Comparison of ENCODE assay signal across 10 cellular contexts in the genomic region with DNA sequence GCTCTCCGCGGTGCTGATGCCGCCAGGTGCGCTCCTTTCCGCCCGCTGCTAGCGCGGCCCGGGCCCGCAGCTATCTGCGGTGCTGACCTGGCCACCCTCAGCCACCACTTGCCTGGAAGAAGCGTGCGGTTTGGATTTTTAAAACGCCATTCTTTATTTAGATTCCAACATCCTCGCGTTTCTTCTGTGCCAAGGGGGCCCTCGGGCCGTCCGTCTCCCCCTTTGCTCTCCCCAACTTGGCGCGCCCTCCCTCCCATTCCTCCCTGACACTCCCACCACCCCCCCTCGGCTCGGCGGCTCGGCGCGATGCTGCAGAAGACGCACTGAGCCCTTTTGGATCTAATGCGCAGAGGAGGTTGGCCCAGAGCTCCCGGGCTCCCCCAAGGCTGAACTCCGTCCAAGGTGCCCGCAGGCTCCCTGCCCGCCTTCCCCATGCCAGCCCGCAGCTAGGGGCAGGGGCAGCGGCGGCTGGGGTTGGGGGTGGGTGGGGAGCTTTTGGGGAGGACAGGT. TPM values are rescaled to one million over a fixed set of nuclear protein-coding genes. Genes with fewer than 3 reads are reported as not detected.
DNase-seq lines count a peak whose midpoint lies in the region; ATAC-seq, FAIRE-seq and TF ChIP-seq lines count a peak whose summit lies in the region.
"Had no signal": no experiment of that assay in that cellular context is flagged by ENCODE, and none has a peak within 500 bp of the region (broad histone marks: within the 10 kb centered on the region; RNA-seq: fewer than 3 reads in every experiment).

A gene (plus strand): TSS at position 331 of the 510 bp plus-strand sequence. CDS start 192 bp downstream, outside the sequence.

- no peak for TF ChIP-seq CTCF in BE2C (IDR thresholded peaks at IDR 0.05; ENCODE audit: low read depth, low read length)
- no peak for TF ChIP-seq CTCF in chondrocyte (IDR thresholded peaks at IDR 0.05)
- no peak for TF ChIP-seq CTCF in natural killer cell (IDR thresholded peaks at IDR 0.05)
- TF ChIP-seq CTCF in kidney (IDR thresholded peaks at IDR 0.05; ENCODE audit: borderline replicate concordance, extremely low read depth, insufficient read depth), result no peak

- ATAC-seq in natural killer cell, result no peak
- no peak for ATAC-seq in GM21576 (IDR thresholded peaks at IDR 0.05; ENCODE audit: unreplicated experiment)
- no peak for ATAC-seq in GM18909 (IDR thresholded peaks at IDR 0.05; ENCODE audit: poor library complexity, unreplicated experiment)

- FAIRE-seq in kidney (lab: Jason Lieb, UNC), result no peak
- FAIRE-seq: H54 had no signal

- H3K4me1 Mint-ChIP-seq in chondrocyte (ENCODE audit: low read depth) (peaks cover 12% of the 10 kb centered on the region), natural killer cell (peaks cover 9 to 11% of the 10 kb centered on the region in 2 donors)

- H3K4me3 Mint-ChIP-seq in chondrocyte (ENCODE audit: unreplicated experiment) (peak within 1 kb of the TSS; percentile 52), natural killer cell (peak within 1 kb of the TSS; percentile 84)

- H3K4me3 ChIP-seq in BE2C (ENCODE audit: low read depth, low read length), result peak within 1 kb of the TSS; percentile 50
- H3K4me3 ChIP-seq in HUES64 (ENCODE audit: low read length), result peak within 1 kb of the TSS; percentile 36
- peak within 1 kb of the TSS in 1 of 2 donors; percentile 46 for H3K4me3 ChIP-seq in kidney (ENCODE audit: low read length in 2 of 2)

- H3K36me3 Mint-ChIP-seq in chondrocyte (ENCODE audit: low read depth) (no peaks in the 10 kb centered on the region), natural killer cell (no peaks in the 10 kb centered on the region)

- whole genome bisulfite sequencing in HUES64, result 7% methylated on average over 33 of the region's 36 CpGs

- H3K27ac Mint-ChIP-seq in chondrocyte (ENCODE audit: unreplicated experiment) (no peak within 1 kb of the TSS), natural killer cell (peak within 1 kb of the TSS; percentile 26 to 42)

- H3K4me1 ChIP-seq in BE2C (peaks cover 10% of the 10 kb centered on the region; the same call in 1 of the 2 replicates), HUES64 (ENCODE audit: insufficient read depth, low read length) (peaks cover 45% of the 10 kb centered on the region), kidney (ENCODE audit: control insufficient read depth in 1 of 2, insufficient read depth in 1 of 2, low read depth in 1 of 2, low read length in 2 of 2) (peaks cover 0 to 3% of the 10 kb centered on the region in 2 donors)

- intact Hi-C loops in natural killer cell (cut with micrococcal nuclease), result no loop called here
- intact Hi-C loops in kidney (cut with DNase I), result no loop called here

- H3K36me3 ChIP-seq in BE2C, result no peaks in the 10 kb centered on the region
- no peaks in the 10 kb centered on the region for H3K36me3 ChIP-seq in HUES64 (ENCODE audit: insufficient read depth, low read length)
- no peaks in the 10 kb centered on the region for H3K36me3 ChIP-seq in kidney (ENCODE audit: control insufficient read depth in 1 of 2, insufficient read depth in 2 of 2, low read length in 2 of 2)

- H3K9me3 Mint-ChIP-seq in chondrocyte (ENCODE audit: low read depth), result no peaks in the 10 kb centered on the region
- H3K9me3 Mint-ChIP-seq in natural killer cell, result no peaks in the 10 kb centered on the region

- DNase-seq in BE2C, result no peak
- DNase-seq in chondrocyte (ENCODE audit: low spot score), result no peak
- DNase-seq in natural killer cell, result no peak
- DNase-seq in foreskin melanocyte, result no peak
- DNase-seq in kidney, result no peak

- H3K9ac ChIP-seq in HUES64 (ENCODE audit: low read depth, low read length) (no peak within 1 kb of the TSS), kidney (ENCODE audit: low read length in 2 of 2) (no peak within 1 kb of the TSS)

- no peaks in the 10 kb centered on the region for H3K9me3 ChIP-seq in BE2C
- H3K9me3 ChIP-seq in HUES64 (ENCODE audit: insufficient read depth, low read depth, low read length), result no peaks in the 10 kb centered on the region
- no peaks in the 10 kb centered on the region for H3K9me3 ChIP-seq in kidney (ENCODE audit: control insufficient read depth in 1 of 2, low read length in 2 of 2)

- H3K27me3 ChIP-seq in BE2C, result peaks cover 94% of the 10 kb centered on the region
- H3K27me3 ChIP-seq in HUES64 (ENCODE audit: insufficient read depth, low read length), result peaks cover 100% of the 10 kb centered on the region

- no peak within 1 kb of the TSS for H3K27ac ChIP-seq in HUES64 (ENCODE audit: low read depth, low read length)
- no peak within 1 kb of the TSS for H3K27ac ChIP-seq in kidney (ENCODE audit: low read depth in 2 of 2, low read length in 2 of 2)

- H3K27me3 Mint-ChIP-seq in chondrocyte (ENCODE audit: low read depth), result peaks cover 69% of the 10 kb centered on the region
- H3K27me3 Mint-ChIP-seq in natural killer cell (ENCODE audit: low read depth in 2 of 2), result peaks cover 56 to 65% of the 10 kb centered on the region in 2 donors

RNA-seq across cellular contexts. Expression of the gene that starts here (rescaled TPM):
- 0.43 TPM for polyA plus RNA-seq in BE2C (2012; ENCODE audit: insufficient read depth, insufficient read length, low read depth)
- not detected for polyA plus RNA-seq in HUES64 (2013, experiment 1 of 2)
- polyA plus RNA-seq in HUES64 (2013, experiment 2 of 2), result 0.13 TPM
- total RNA-seq in chondrocyte (not detected in 3 replicates), natural killer cell (not detected), kidney (not detected)
- not detected for polyA plus RNA-seq in kidney (ENCODE audit: insufficient read depth, low read depth, low replicate concordance)
- total RNA-seq: T-helper 1 cell treated with Interleukin-12 subunit alpha and Interleukin-12 subunit beta and Interleukin-4 antibody, amounts not matched to agents 30 ng/mL and 1 ng/mL, for 36 hours had no signal
